ENCODE assay signal across 9 cellular contexts in the genomic region with DNA sequence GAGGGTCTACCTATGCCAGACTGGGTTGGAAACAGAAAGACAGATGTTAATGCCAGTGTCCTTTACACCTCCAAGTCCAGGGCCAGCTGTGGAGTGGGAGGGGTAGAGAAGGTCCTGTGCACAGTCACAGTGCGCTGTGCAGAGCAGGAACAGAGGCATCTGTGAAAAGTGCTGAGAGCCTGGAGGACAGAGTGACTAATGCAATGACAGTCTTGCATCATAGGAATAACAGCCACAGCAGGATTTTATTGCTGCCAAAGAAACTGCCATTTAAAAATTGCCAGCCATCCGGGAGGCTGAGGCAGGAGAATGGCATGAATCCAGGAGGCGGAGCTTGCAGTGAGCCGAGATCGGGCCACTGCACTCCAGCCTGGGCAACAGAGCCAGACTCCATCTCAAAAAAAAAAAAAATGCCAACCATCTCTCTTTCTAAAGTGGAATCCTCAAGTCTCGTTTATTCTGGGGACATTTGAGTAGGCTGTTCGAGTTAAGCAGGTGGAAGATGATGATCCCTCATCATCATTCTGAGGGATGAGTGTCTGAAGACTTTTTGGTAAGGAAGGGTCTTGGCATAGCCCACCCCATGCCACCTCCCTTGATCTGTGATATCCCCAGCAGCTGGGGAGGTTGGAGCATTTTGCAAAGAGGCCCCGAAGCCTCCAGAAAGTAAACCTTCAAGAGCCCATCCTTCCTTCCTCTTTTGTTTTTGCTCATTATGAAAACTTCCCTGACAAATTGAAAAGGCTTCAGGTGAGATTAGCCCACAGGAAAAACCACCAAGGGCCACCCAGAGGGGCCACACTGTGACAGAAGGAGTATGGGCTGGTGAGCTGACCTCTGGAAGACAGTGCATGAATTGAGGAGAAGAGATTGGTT. TPM values are rescaled to one million over a fixed set of nuclear protein-coding genes. Genes with fewer than 3 reads are reported as not detected.
DNase-seq lines count a peak whose midpoint lies in the region; ATAC-seq and TF ChIP-seq lines count a peak whose summit lies in the region.
"Had no signal": no experiment of that assay in that cellular context is flagged by ENCODE, and none has a peak within 500 bp of the region (broad histone marks: within the 10 kb centered on the region; RNA-seq: fewer than 3 reads in every experiment).

No MANE protein-coding gene starts in this region.

- H3K27ac ChIP-seq in mesenchymal stem cell (ENCODE audit: low read length, poor library complexity, severe bottlenecking), result no peak overlapping the region

- POLR2A ChIA-PET in activated B cell treated with CpG ODN at 0.5 μM for 24 hours (lab: Charles Lee), result interaction anchor here (0.5 kb wide), 1 partner anchor 63 kb away, joined by 5 read pairs; no protein-coding TSS in a partner anchor

- peak; percentile 84 for DNase-seq in CD1c-positive myeloid dendritic cell (ENCODE audit: extremely low spot score)
- DNase-seq in HuH-7 (ENCODE audit: low spot score), result peak; percentile 50
- no peak for DNase-seq in activated B cell treated with CpG ODN at 0.5 μM for 24 hours
- DNase-seq in mesenchymal stem cell, result peak; percentile 49
- DNase-seq in NCI-H2227 (lab: John Stamatoyannopoulos, UW; ENCODE audit: unreplicated experiment), result no peak
- no peak for DNase-seq in mesothelial cell of epicardium (ENCODE audit: low spot score in 2 of 2, unreplicated experiment in 2 of 2)
- no peak for DNase-seq in stimulated activated CD4-positive, alpha-beta T cell treated with anti-CD3 and anti-CD28 coated beads, Interleukin-4, amount 100 ng/mL, for 1 hour
- DNase-seq: activated gamma-delta T cell treated with Interleukin-2 at 50 U/mL for 16 hours had no signal

- no peak overlapping the region for H3K23ac ChIP-seq in mesenchymal stem cell (ENCODE audit: low read length in 2 of 2)

- no peak overlapping the region for H2BK5ac ChIP-seq in mesenchymal stem cell (ENCODE audit: low read depth, low read length, poor library complexity, severe bottlenecking)

- 78% methylated on average over 7 of the region's 8 CpGs for WGBS in mesenchymal stem cell

- H4K8ac ChIP-seq in mesenchymal stem cell (ENCODE audit: low read length), result no peak overlapping the region

- no peak overlapping the region for H3K9ac ChIP-seq in mesenchymal stem cell (ENCODE audit: low read length)

- H3K9me3 Mint-ChIP-seq in activated B cell treated with CpG ODN at 0.5 μM for 24 hours (no peaks in the 10 kb centered on the region), mesothelial cell of epicardium (no peaks in the 10 kb centered on the region)

- ATAC-seq in activated B cell treated with CpG ODN at 0.5 μM for 24 hours (ENCODE audit: low read depth), result peak; percentile 31
- ATAC-seq in GM19351 (IDR thresholded peaks at IDR 0.05; ENCODE audit: unreplicated experiment), result no peak

- no peak overlapping the region for H3K18ac ChIP-seq in mesenchymal stem cell (ENCODE audit: low read depth in 1 of 2, low read length in 2 of 2)

- CTCF ChIA-PET in activated B cell treated with CpG ODN at 0.5 μM for 24 hours (lab: Charles Lee), result interaction anchor here (0.7 kb wide), 1 partner anchor 9 kb away, joined by 4 read pairs; no protein-coding TSS in a partner anchor

- TF ChIP-seq CTCF in activated B cell treated with CpG ODN at 0.5 μM for 24 hours (IDR thresholded peaks at IDR 0.05), result no peak
- no peak for TF ChIP-seq CTCF in mesothelial cell of epicardium (IDR thresholded peaks at IDR 0.05; ENCODE audit: unreplicated experiment)

- no peaks in the 10 kb centered on the region for H3K9me3 ChIP-seq in mesenchymal stem cell (ENCODE audit: control insufficient read depth, low read length)

- H3K4me1 Mint-ChIP-seq in activated B cell treated with CpG ODN at 0.5 μM for 24 hours, result peaks cover 38% of the 10 kb centered on the region
- H3K4me1 Mint-ChIP-seq in mesothelial cell of epicardium, result no peaks in the 10 kb centered on the region

- H3K14ac ChIP-seq in mesenchymal stem cell (ENCODE audit: low read length in 2 of 2), result no peak overlapping the region

- H3K27ac Mint-ChIP-seq in activated B cell treated with CpG ODN at 0.5 μM for 24 hours (no peak overlapping the region), mesothelial cell of epicardium (no peak overlapping the region)

- intact Hi-C loops in activated B cell treated with CpG ODN at 0.5 μM for 24 hours (cut with micrococcal nuclease), result loop anchor here (5.0 kb wide), 1 partner anchor 39 kb away; no protein-coding TSS in a partner anchor

- H2AFZ ChIP-seq in mesenchymal stem cell (ENCODE audit: low read depth, low read length), result no peak overlapping the region

- no peak overlapping the region for H3K4me3 ChIP-seq in mesenchymal stem cell (ENCODE audit: insufficient read depth in 1 of 2, low read depth in 1 of 2, low read length in 2 of 2)

- H3K27me3 ChIP-seq in mesenchymal stem cell (ENCODE audit: control insufficient read depth in 1 of 2, insufficient read depth in 1 of 2, low read length in 2 of 2), result peaks cover 27 to 29% of the 10 kb centered on the region in 2 experiments

- no peak overlapping the region for H2AK5ac ChIP-seq in mesenchymal stem cell (ENCODE audit: low read length, severe bottlenecking)

- H3K36me3 ChIP-seq in mesenchymal stem cell (ENCODE audit: control insufficient read depth in 1 of 2, insufficient read depth in 2 of 2, low read depth in 1 of 2, low read length in 2 of 2), result no peaks in the 10 kb centered on the region

- no peak overlapping the region for H4K91ac ChIP-seq in mesenchymal stem cell (ENCODE audit: low read length)

- H3K27me3 Mint-ChIP-seq in activated B cell treated with CpG ODN at 0.5 μM for 24 hours (no peaks in the 10 kb centered on the region), mesothelial cell of epicardium (ENCODE audit: low read depth) (peaks cover 56% of the 10 kb centered on the region)

- H3K4me2 ChIP-seq in mesenchymal stem cell (ENCODE audit: low read length, poor library complexity, severe bottlenecking), result no peak overlapping the region

- H3K4ac ChIP-seq in mesenchymal stem cell (ENCODE audit: low read depth in 1 of 2, low read length in 2 of 2), result no peak overlapping the region

- no peaks in the 10 kb centered on the region for H3K36me3 Mint-ChIP-seq in activated B cell treated with CpG ODN at 0.5 μM for 24 hours (ENCODE audit: low read depth)
- no peaks in the 10 kb centered on the region for H3K36me3 Mint-ChIP-seq in mesothelial cell of epicardium

- no peak overlapping the region for H2BK12ac ChIP-seq in mesenchymal stem cell (ENCODE audit: low read length in 2 of 2)

- H3K79me1 ChIP-seq in mesenchymal stem cell (replicated peaks; ENCODE audit: low read length, poor library complexity, severe bottlenecking), result no peaks in the 10 kb centered on the region

- H3K4me3 Mint-ChIP-seq in activated B cell treated with CpG ODN at 0.5 μM for 24 hours, result no peak overlapping the region
- H3K4me3 Mint-ChIP-seq in mesothelial cell of epicardium, result no peak overlapping the region

- no peak overlapping the region for H2BK15ac ChIP-seq in mesenchymal stem cell (ENCODE audit: low read depth, poor library complexity, severe bottlenecking)

- H3K4me1 ChIP-seq in mesenchymal stem cell (ENCODE audit: control insufficient read depth, insufficient read depth, low read depth, low read length), result no peaks in the 10 kb centered on the region

- no peak overlapping the region for H2BK120ac ChIP-seq in mesenchymal stem cell (ENCODE audit: low read depth, low read length)

RNA-seq across cellular contexts. Expression of a gene that starts 7.7 kb away (rescaled TPM):
- 0.16 and 0.29 TPM in 2 replicates for total RNA-seq in activated B cell treated with CpG ODN at 0.5 μM for 24 hours
- polyA plus RNA-seq in mesenchymal stem cell (2013, experiment 1 of 2), result not detected
- not detected for polyA plus RNA-seq in mesenchymal stem cell (2013, experiment 2 of 2)
- not detected in 3 replicates for total RNA-seq in mesothelial cell of epicardium

RNA-seq across cellular contexts. Expression of a gene that starts 9.1 kb away (rescaled TPM):
- total RNA-seq in activated B cell treated with CpG ODN at 0.5 μM for 24 hours, result 0.27 and 0.55 TPM in 2 replicates
- not detected for polyA plus RNA-seq in mesenchymal stem cell (2013, experiment 1 of 2)
- polyA plus RNA-seq in mesenchymal stem cell (2013, experiment 2 of 2), result not detected
- total RNA-seq in mesothelial cell of epicardium, result not detected in 3 replicates

RNA-seq across cellular contexts. Expression of a gene that starts 45.4 kb away (rescaled TPM):
- 1.9 TPM in 2 replicates for total RNA-seq in activated B cell treated with CpG ODN at 0.5 μM for 24 hours
- 0.08 TPM for polyA plus RNA-seq in mesenchymal stem cell (2013, experiment 1 of 2)
- polyA plus RNA-seq in mesenchymal stem cell (2013, experiment 2 of 2), result 0.08 TPM
- total RNA-seq in mesothelial cell of epicardium, result not detected in 3 replicates

Comparison
In these comparisons a context has a peak if more than half of its experiments do, and no peak if none do; other contexts are left out.
1. DNase-seq: peak in CD1c-positive myeloid dendritic cell (single experiment), HuH-7 (single experiment) and mesenchymal stem cell (single experiment); none in activated B cell treated with CpG ODN at 0.5 μM for 24 hours (single experiment), NCI-H2227 (single experiment), mesothelial cell of epicardium (0 of 2) and stimulated activated CD4-positive, alpha-beta T cell treated with anti-CD3 and anti-CD28 coated beads, Interleukin-4, amount 100 ng/mL, for 1 hour (single experiment).